22 cellular contexts compared by ENCODE assay signal in genomic region chr6:69138893-69139494, GRCh38.
DNase-seq lines count a peak whose midpoint lies in the region; ATAC-seq lines count a peak whose summit lies in the region.
"Had no signal": no experiment of that assay in that cellular context is flagged by ENCODE, and none has a peak within 500 bp of the region (broad histone marks: within the 10 kb centered on the region; RNA-seq: fewer than 3 reads in every experiment).

No MANE protein-coding gene starts in this region.

- peak; percentile 12 for DNase-seq in ELR (ENCODE audit: low read depth)
- DNase-seq in T1000 (lab: John Stamatoyannopoulos, UW) = peak; percentile 7
- no peak for DNase-seq in Right ventricle myocardium superior
- peak; percentile 0 for DNase-seq in myocyte (ENCODE audit: low read depth)
- DNase-seq in NCI-H2107 treated with DMSO at 0.1 percent for 48 hours (lab: John Stamatoyannopoulos, UW; ENCODE audit: unreplicated experiment) = no peak
- no peak for DNase-seq in stimulated activated CD4-positive, alpha-beta T cell treated with anti-CD3 and anti-CD28 coated beads, Interleukin-1b, Interleukin-23, amount 100 ng/mL, for 48 hours
- no peak for DNase-seq in NCI-H1105 treated with DMSO at 0.1 percent for 48 hours (lab: John Stamatoyannopoulos, UW)
- DNase-seq: activated B cell treated with CpG ODN at 0.5 μM for 24 hours; activated CD4-positive, alpha-beta memory T cell treated with anti-CD3 and anti-CD28 coated beads for 36 hours; activated naive CD4-positive, alpha-beta T cell treated with anti-CD3 and anti-CD28 coated beads for 36 hours; anterior cingulate cortex; CD4-positive, CD25-positive, alpha-beta regulatory T cell; hypothalamus; left colon; mucosa of descending colon; NCI-H1436 treated with DMSO at 0.1 percent for 48 hours; NCI-H2171 treated with DMSO at 0.1 percent for 48 hours; NCI-H69; retina; stimulated activated naive B cell treated with anti-CD40 and anti-IgM and Interleukin-4, amounts not matched to agents 10 μg/mL and 1 μg/mL and 100 μg/mL, for 72 hours; T-helper 2 cell had no signal

- intact Hi-C loops in Right ventricle myocardium superior (cut with DNase I) = no loop called here

- ATAC-seq in Right ventricle myocardium superior (ENCODE audit: poor library complexity) = peak; percentile 83
- no peak for ATAC-seq in HG02973 (IDR thresholded peaks at IDR 0.05; ENCODE audit: unreplicated experiment)
- ATAC-seq: left colon; mucosa of descending colon; stimulated activated naive B cell treated with anti-CD40 and anti-IgM and Interleukin-4, amounts not matched to agents 10 μg/mL and 1 μg/mL and 100 μg/mL, for 72 hours had no signal

Comparison
In these comparisons a context has a peak if more than half of its experiments do, and no peak if none do; other contexts are left out.
1. DNase-seq: peak in ELR (single experiment), T1000 (single experiment) and myocyte (single experiment); none in Right ventricle myocardium superior (single experiment), NCI-H2107 treated with DMSO at 0.1 percent for 48 hours (single experiment), stimulated activated CD4-positive, alpha-beta T cell treated with anti-CD3 and anti-CD28 coated beads, Interleukin-1b, Interleukin-23, amount 100 ng/mL, for 48 hours (single experiment) and NCI-H1105 treated with DMSO at 0.1 percent for 48 hours (single experiment).